1 cellular context compared by ENCODE assay signal in the genomic region with DNA sequence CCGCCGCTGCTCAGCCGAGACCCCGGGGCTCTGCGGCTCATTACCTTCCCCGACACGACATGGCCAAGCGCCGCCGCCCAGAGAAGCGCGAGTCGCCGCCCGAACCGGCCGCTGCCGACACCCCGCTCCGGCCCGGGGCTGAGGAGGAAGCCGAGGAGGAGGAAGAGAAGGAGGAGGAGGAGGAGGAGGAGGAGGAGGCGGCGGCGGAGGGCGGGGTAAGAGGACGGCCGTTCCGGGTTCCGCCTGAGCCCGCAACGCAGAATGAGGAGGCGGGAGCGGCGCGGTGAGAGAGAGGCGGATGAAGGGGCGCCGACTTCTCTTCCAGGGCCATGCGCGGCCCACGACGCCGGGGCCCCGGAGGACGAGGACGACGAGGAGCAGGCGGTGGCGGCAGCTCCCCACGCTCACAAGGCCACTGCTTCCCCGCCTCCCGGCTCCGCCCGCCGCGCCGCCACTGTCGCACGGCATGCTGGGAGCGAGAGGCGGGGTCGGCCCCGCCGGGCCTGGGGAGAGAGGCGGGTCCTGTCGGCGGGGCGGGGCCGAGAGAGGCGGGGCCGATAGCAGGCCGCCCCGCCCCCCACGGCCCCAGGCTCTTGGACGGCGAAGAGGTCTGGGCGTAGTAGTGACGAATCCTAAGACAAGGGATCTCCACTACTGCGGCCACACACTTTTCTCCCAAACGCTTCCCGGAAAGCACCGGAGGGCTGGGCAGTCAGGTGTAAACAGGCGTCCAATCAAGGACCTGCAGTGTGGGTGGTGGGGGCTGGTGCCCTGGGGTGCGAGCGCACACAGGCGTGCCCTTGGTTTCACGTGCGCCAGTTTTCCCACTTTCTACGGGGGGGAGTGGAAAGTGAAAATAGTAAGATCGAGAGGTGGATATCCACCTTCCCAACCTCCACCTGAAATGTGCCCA.
TF ChIP-seq lines count a peak whose summit lies in the region.
"Not testable (repeated sequence)": the region's sequence is repeated elsewhere in the genome, so short reads cannot be mapped to it uniquely, and the experiment has no call there.

No MANE protein-coding gene starts in this region.

TF ChIP-seq in HepG2, 621 proteins besides CTCF, POLR2A, EP300 and RAD21 (continued from another document and continues in another):
- TF ChIP-seq, protein P1, sequence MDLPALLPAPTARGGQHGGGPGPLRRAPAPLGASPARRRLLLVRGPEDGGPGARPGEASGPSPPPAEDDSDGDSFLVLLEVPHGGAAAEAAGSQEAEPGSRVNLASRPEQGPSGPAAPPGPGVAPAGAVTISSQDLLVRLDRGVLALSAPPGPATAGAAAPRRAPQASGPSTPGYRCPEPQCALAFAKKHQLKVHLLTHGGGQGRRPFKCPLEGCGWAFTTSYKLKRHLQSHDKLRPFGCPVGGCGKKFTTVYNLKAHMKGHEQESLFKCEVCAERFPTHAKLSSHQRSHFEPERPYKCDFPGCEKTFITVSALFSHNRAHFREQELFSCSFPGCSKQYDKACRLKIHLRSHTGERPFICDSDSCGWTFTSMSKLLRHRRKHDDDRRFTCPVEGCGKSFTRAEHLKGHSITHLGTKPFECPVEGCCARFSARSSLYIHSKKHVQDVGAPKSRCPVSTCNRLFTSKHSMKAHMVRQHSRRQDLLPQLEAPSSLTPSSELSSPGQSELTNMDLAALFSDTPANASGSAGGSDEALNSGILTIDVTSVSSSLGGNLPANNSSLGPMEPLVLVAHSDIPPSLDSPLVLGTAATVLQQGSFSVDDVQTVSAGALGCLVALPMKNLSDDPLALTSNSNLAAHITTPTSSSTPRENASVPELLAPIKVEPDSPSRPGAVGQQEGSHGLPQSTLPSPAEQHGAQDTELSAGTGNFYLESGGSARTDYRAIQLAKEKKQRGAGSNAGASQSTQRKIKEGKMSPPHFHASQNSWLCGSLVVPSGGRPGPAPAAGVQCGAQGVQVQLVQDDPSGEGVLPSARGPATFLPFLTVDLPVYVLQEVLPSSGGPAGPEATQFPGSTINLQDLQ (CRISPR knock-in tag; IDR thresholded peaks at IDR 0.05): 0 out of 2 replicates have a peak, but pooled peaks have one; percentile 42
- TF ChIP-seq SP5 (CRISPR knock-in tag; IDR thresholded peaks at IDR 0.05; ENCODE audit: borderline replicate concordance, low read depth) (peak; percentile 98), MAZ (IDR thresholded peaks at IDR 0.05; ENCODE audit: borderline replicate concordance, low read depth, low read length) (peak; percentile 78), MAZ (CRISPR knock-in tag; IDR thresholded peaks at IDR 0.05; ENCODE audit: low read depth) (peak; percentile 90), ZNF232 (CRISPR knock-in tag; IDR thresholded peaks at IDR 0.05; ENCODE audit: borderline replicate concordance) (0 out of 2 replicates have a peak, but pooled peaks have one; percentile 24), ZNF768 (CRISPR knock-in tag; IDR thresholded peaks at IDR 0.05) (peak; percentile 64), YEATS2 (CRISPR knock-in tag; IDR thresholded peaks at IDR 0.05; ENCODE audit: borderline replicate concordance) (peak; percentile 33; the same call in 1 of the 2 replicates), ZNF274 (CRISPR knock-in tag; IDR thresholded peaks at IDR 0.05) (peak; percentile 65; the same call in 1 of the 2 replicates), TEAD3 (CRISPR knock-in tag; optimal IDR thresholded peaks at IDR 0.05; ENCODE audit: borderline replicate concordance) (peak; percentile 42), RAD51 (IDR thresholded peaks at IDR 0.05; ENCODE audit: borderline replicate concordance) (peak; percentile 40; the same call in 1 of the 2 replicates), ZFP1 (CRISPR knock-in tag; IDR thresholded peaks at IDR 0.05) (0 out of 2 replicates have a peak, but pooled peaks have one; percentile 24), HMG20A (CRISPR knock-in tag; IDR thresholded peaks at IDR 0.05; ENCODE audit: borderline replicate concordance) (0 out of 2 replicates have a peak, but pooled peaks have one; percentile 24), HOXA3 (CRISPR knock-in tag; IDR thresholded peaks at IDR 0.05) (peak; percentile 83), GATAD2A (CRISPR knock-in tag; IDR thresholded peaks at IDR 0.05) (peak; percentile 37; the same call in 1 of the 2 replicates), POLR2G (IDR thresholded peaks at IDR 0.05; ENCODE audit: low read depth, low read length) (peak; percentile 82), NFYB (CRISPR knock-in tag; IDR thresholded peaks at IDR 0.05) (peak; percentile 43; the same call in 1 of the 2 replicates), NCOA2 (CRISPR knock-in tag; IDR thresholded peaks at IDR 0.05) (peak; percentile 27; the same call in 1 of the 2 replicates), FOXP1 (CRISPR knock-in tag; IDR thresholded peaks at IDR 0.05) (0 out of 2 replicates have a peak, but pooled peaks have one; percentile 23), HOXA9 (CRISPR knock-in tag; IDR thresholded peaks at IDR 0.05; ENCODE audit: borderline replicate concordance) (peak; percentile 74; the same call in 1 of the 2 replicates), ZNF616 (CRISPR knock-in tag; IDR thresholded peaks at IDR 0.05; ENCODE audit: low read depth) (0 out of 2 replicates have a peak, but pooled peaks have one; percentile 65), AHR (CRISPR knock-in tag; IDR thresholded peaks at IDR 0.05) (peak; percentile 61), MEIS2 (CRISPR knock-in tag; IDR thresholded peaks at IDR 0.05) (peak; percentile 50; the same call in 1 of the 2 replicates), SP4 (CRISPR knock-in tag; IDR thresholded peaks at IDR 0.05) (peak; percentile 98), STAG1 (CRISPR knock-in tag; IDR thresholded peaks at IDR 0.05) (0 out of 2 replicates have a peak, but pooled peaks have one; percentile 1), ZNF205 (CRISPR knock-in tag; IDR thresholded peaks at IDR 0.05) (0 out of 2 replicates have a peak, but pooled peaks have one; percentile 36), YEATS4 (CRISPR knock-in tag; IDR thresholded peaks at IDR 0.05; ENCODE audit: borderline replicate concordance) (peak; percentile 84), ZNF788 (CRISPR knock-in tag; IDR thresholded peaks at IDR 0.05; ENCODE audit: borderline replicate concordance) (peak; percentile 75; the same call in 1 of the 2 replicates)
- TF ChIP-seq, protein P2, sequence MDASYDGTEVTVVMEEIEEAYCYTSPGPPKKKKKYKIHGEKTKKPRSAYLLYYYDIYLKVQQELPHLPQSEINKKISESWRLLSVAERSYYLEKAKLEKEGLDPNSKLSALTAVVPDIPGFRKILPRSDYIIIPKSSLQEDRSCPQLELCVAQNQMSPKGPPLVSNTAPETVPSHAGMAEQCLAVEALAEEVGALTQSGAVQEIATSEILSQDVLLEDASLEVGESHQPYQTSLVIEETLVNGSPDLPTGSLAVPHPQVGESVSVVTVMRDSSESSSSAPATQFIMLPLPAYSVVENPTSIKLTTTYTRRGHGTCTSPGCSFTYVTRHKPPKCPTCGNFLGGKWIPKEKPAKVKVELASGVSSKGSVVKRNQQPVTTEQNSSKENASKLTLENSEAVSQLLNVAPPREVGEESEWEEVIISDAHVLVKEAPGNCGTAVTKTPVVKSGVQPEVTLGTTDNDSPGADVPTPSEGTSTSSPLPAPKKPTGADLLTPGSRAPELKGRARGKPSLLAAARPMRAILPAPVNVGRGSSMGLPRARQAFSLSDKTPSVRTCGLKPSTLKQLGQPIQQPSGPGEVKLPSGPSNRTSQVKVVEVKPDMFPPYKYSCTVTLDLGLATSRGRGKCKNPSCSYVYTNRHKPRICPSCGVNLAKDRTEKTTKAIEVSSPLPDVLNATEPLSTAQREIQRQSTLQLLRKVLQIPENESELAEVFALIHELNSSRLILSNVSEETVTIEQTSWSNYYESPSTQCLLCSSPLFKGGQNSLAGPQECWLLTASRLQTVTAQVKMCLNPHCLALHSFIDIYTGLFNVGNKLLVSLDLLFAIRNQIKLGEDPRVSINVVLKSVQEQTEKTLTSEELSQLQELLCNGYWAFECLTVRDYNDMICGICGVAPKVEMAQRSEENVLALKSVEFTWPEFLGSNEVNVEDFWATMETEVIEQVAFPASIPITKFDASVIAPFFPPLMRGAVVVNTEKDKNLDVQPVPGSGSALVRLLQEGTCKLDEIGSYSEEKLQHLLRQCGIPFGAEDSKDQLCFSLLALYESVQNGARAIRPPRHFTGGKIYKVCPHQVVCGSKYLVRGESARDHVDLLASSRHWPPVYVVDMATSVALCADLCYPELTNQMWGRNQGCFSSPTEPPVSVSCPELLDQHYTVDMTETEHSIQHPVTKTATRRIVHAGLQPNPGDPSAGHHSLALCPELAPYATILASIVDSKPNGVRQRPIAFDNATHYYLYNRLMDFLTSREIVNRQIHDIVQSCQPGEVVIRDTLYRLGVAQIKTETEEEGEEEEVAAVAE (CRISPR knock-in tag; IDR thresholded peaks at IDR 0.05; ENCODE audit: borderline replicate concordance): 0 out of 2 replicates have a peak, but pooled peaks have one; percentile 55
- TF ChIP-seq, protein P3, sequence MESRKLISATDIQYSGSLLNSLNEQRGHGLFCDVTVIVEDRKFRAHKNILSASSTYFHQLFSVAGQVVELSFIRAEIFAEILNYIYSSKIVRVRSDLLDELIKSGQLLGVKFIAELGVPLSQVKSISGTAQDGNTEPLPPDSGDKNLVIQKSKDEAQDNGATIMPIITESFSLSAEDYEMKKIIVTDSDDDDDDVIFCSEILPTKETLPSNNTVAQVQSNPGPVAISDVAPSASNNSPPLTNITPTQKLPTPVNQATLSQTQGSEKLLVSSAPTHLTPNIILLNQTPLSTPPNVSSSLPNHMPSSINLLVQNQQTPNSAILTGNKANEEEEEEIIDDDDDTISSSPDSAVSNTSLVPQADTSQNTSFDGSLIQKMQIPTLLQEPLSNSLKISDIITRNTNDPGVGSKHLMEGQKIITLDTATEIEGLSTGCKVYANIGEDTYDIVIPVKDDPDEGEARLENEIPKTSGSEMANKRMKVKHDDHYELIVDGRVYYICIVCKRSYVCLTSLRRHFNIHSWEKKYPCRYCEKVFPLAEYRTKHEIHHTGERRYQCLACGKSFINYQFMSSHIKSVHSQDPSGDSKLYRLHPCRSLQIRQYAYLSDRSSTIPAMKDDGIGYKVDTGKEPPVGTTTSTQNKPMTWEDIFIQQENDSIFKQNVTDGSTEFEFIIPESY (CRISPR knock-in tag; IDR thresholded peaks at IDR 0.05): peak; percentile 40
- TF ChIP-seq, protein P4, sequence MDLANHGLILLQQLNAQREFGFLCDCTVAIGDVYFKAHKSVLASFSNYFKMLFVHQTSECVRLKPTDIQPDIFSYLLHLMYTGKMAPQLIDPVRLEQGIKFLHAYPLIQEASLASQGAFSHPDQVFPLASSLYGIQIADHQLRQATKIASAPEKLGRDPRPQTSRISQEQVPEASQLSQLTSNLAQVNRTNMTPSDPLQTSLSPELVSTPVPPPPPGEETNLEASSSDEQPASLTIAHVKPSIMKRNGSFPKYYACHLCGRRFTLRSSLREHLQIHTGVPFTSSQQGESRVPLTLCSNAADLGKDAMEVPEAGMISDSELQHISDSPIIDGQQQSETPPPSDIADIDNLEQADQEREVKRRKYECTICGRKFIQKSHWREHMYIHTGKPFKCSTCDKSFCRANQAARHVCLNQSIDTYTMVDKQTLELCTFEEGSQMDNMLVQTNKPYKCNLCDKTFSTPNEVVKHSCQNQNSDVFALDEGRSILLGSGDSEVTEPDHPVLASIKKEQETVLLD (CRISPR knock-in tag; IDR thresholded peaks at IDR 0.05; ENCODE audit: low read depth): peak; percentile 84; the same call in 1 of the 2 replicates
- TF ChIP-seq, protein P5, sequence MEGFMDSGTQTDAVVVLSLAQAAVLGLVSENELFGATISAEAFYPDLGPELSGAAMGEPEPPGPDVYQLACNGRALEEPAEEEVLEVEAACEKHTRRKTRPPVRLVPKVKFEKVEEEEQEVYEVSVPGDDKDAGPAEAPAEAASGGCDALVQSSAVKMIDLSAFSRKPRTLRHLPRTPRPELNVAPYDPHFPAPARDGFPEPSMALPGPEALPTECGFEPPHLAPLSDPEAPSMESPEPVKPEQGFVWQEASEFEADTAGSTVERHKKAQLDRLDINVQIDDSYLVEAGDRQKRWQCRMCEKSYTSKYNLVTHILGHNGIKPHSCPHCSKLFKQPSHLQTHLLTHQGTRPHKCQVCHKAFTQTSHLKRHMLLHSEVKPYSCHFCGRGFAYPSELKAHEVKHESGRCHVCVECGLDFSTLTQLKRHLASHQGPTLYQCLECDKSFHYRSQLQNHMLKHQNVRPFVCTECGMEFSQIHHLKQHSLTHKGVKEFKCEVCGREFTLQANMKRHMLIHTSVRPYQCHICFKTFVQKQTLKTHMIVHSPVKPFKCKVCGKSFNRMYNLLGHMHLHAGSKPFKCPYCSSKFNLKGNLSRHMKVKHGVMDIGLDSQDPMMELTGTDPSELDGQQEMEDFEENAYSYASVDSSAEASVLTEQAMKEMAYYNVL (CRISPR knock-in tag; IDR thresholded peaks at IDR 0.05; ENCODE audit: borderline replicate concordance): peak; percentile 41; the same call in 1 of the 2 replicates
- not testable (repeated sequence) for TF ChIP-seq FOXP1 (IDR thresholded peaks at IDR 0.05)
- TF ChIP-seq, protein P6, sequence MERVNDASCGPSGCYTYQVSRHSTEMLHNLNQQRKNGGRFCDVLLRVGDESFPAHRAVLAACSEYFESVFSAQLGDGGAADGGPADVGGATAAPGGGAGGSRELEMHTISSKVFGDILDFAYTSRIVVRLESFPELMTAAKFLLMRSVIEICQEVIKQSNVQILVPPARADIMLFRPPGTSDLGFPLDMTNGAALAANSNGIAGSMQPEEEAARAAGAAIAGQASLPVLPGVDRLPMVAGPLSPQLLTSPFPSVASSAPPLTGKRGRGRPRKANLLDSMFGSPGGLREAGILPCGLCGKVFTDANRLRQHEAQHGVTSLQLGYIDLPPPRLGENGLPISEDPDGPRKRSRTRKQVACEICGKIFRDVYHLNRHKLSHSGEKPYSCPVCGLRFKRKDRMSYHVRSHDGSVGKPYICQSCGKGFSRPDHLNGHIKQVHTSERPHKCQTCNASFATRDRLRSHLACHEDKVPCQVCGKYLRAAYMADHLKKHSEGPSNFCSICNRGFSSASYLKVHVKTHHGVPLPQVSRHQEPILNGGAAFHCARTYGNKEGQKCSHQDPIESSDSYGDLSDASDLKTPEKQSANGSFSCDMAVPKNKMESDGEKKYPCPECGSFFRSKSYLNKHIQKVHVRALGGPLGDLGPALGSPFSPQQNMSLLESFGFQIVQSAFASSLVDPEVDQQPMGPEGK (CRISPR knock-in tag; IDR thresholded peaks at IDR 0.05): peak; percentile 82
